In the genomic region with DNA sequence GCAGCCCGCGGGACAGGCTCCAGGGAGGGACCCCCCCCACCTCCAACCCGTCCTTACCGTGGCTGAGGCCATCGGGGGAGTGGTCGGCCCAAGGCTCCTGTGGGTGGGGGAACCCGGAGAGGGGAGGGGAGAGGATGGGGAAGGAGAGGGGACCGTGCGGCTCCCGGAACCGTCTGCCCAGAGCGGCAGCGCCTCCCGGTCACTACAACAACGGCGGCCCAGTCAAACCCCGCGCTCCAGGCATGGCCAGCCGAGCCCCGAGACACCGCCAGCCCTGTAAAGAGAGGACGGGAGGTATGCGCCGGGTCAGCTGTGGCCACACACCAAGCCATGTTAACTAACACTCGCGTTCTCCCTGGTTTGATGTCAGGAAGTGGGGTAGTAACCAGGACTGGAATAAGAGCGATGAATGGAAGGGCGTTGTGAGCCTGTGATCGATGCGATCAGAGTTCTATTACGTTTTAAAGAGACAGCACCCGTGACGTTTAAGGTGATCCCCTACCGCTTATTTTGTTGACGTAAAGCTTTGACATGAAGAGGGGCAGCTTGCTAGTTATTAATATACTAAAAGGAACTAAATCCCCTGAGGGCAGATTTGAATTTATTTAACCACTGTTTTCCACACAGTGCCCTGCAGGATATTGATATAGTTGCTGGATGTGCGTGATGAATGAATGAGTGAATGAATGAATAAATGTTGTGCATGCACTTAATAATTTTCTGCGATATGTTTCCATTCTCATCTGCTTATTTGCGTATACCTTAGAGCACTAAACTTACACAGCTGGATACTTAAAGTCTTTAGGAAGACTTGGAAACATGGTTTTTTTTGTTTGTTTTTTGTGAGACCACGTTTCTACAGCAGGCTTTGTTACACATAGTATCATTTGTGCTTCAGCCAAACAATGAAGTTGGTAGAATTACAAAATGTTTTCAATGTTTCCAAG, we compare ENCODE assay signal across 8 cellular contexts. TPM values are rescaled to one million over a fixed set of nuclear protein-coding genes. Genes with fewer than 3 reads are reported as not detected.
DNase-seq lines count a peak whose midpoint lies in the region; ATAC-seq, FAIRE-seq and TF ChIP-seq lines count a peak whose summit lies in the region.

A gene (minus strand): TSS at position 224 of the 947 bp plus-strand sequence. CDS start 152 bp downstream, at position 72.

- POLR2A ChIA-PET in RWPE1 (lab: Yijun Ruan, JAX; ENCODE audit: low non-redundant PET): interaction anchor here (0.7 kb wide), 1 partner anchor 35 kb away, joined by 3 read pairs; no protein-coding TSS in a partner anchor

- H3K4me3 Mint-ChIP-seq in activated T-helper 17 cell treated with anti-CD3 and anti-CD28 coated beads, Interleukin-2, amount 50 U/mL, for 72 hours: peak within 1 kb of the TSS; percentile 85
- H3K4me3 Mint-ChIP-seq in naive B cell: peak within 1 kb of the TSS; percentile 93 to 99 (median 99)
- H3K4me3 Mint-ChIP-seq in stimulated activated memory B cell treated with anti-CD40 and anti-IgM and Interleukin-4, amounts not matched to agents 10 μg/mL and 1 μg/mL and 100 μg/mL, for 72 hours: peak within 1 kb of the TSS; percentile 99

- H3K27ac ChIP-seq in RWPE1: peak within 1 kb of the TSS; percentile 90

- no peaks in the 10 kb centered on the region for H3K27me3 Mint-ChIP-seq in activated T-helper 17 cell treated with anti-CD3 and anti-CD28 coated beads, Interleukin-2, amount 50 U/mL, for 72 hours
- no peaks in the 10 kb centered on the region for H3K27me3 Mint-ChIP-seq in naive B cell
- no peaks in the 10 kb centered on the region for H3K27me3 Mint-ChIP-seq in stimulated activated memory B cell treated with anti-CD40 and anti-IgM and Interleukin-4, amounts not matched to agents 10 μg/mL and 1 μg/mL and 100 μg/mL, for 72 hours

- peaks cover 36% of the 10 kb centered on the region for H3K4me1 Mint-ChIP-seq in activated T-helper 17 cell treated with anti-CD3 and anti-CD28 coated beads, Interleukin-2, amount 50 U/mL, for 72 hours
- H3K4me1 Mint-ChIP-seq in naive B cell: peaks cover 39 to 55% (median 47%) of the 10 kb centered on the region in 3 donors
- peaks cover 47% of the 10 kb centered on the region for H3K4me1 Mint-ChIP-seq in stimulated activated memory B cell treated with anti-CD40 and anti-IgM and Interleukin-4, amounts not matched to agents 10 μg/mL and 1 μg/mL and 100 μg/mL, for 72 hours

- TF ChIP-seq CTCF in LNCaP clone FGC (IDR thresholded peaks at IDR 0.05; ENCODE audit: control insufficient read depth, extremely low read depth, insufficient read depth) (no peak), RWPE1 (conservative IDR thresholded peaks at IDR 0.05; ENCODE audit: low read depth) (no peak), fibroblast of mammary gland (conservative IDR thresholded peaks at IDR 0.05; ENCODE audit: control insufficient read depth, insufficient read depth, low read depth, low read length) (no peak)

- no peaks in the 10 kb centered on the region for H3K9me3 Mint-ChIP-seq in activated T-helper 17 cell treated with anti-CD3 and anti-CD28 coated beads, Interleukin-2, amount 50 U/mL, for 72 hours
- H3K9me3 Mint-ChIP-seq in naive B cell: no peaks in the 10 kb centered on the region
- H3K9me3 Mint-ChIP-seq in stimulated activated memory B cell treated with anti-CD40 and anti-IgM and Interleukin-4, amounts not matched to agents 10 μg/mL and 1 μg/mL and 100 μg/mL, for 72 hours: no peaks in the 10 kb centered on the region

- DNase-seq in EL: peak; percentile 89
- DNase-seq in H54 (ENCODE audit: insufficient read length, low spot score): peak; percentile 74
- DNase-seq in LNCaP clone FGC (ENCODE audit: low read depth): peak; percentile 68
- peak; percentile 84 for DNase-seq in RWPE1 (ENCODE audit: low spot score)
- peak; percentile 82 for DNase-seq in fibroblast of mammary gland (ENCODE audit: low read depth)
- DNase-seq in naive B cell: peak; percentile 75

- H3K27ac Mint-ChIP-seq in activated T-helper 17 cell treated with anti-CD3 and anti-CD28 coated beads, Interleukin-2, amount 50 U/mL, for 72 hours: peak within 1 kb of the TSS; percentile 83
- H3K27ac Mint-ChIP-seq in naive B cell: peak within 1 kb of the TSS; percentile 91 to 98 (median 96)
- H3K27ac Mint-ChIP-seq in stimulated activated memory B cell treated with anti-CD40 and anti-IgM and Interleukin-4, amounts not matched to agents 10 μg/mL and 1 μg/mL and 100 μg/mL, for 72 hours: peak within 1 kb of the TSS; percentile 95

- H3K4me3 ChIP-seq in LNCaP clone FGC (ENCODE audit: low read depth, low read length) (peak within 1 kb of the TSS; percentile 87), fibroblast of mammary gland (ENCODE audit: control insufficient read depth, low read depth, low read length) (peak within 1 kb of the TSS; percentile 93)

- peak; percentile 67 for ATAC-seq in activated T-helper 17 cell treated with anti-CD3 and anti-CD28 coated beads, Interleukin-2, amount 50 U/mL, for 72 hours (replicated peaks)
- ATAC-seq in naive B cell (ENCODE audit: low read depth in 2 of 2): peak; percentile 53 to 62
- ATAC-seq in stimulated activated memory B cell treated with anti-CD40 and anti-IgM and Interleukin-4, amounts not matched to agents 10 μg/mL and 1 μg/mL and 100 μg/mL, for 72 hours: peak; percentile 88

- FAIRE-seq in H54 (lab: Jason Lieb, UNC): peak; percentile 84

- CTCF ChIA-PET in RWPE1 (lab: Yijun Ruan, JAX): interaction anchor here (0.6 to 1.9 kb wide), 4 partner anchors 46 to 971 kb away, joined by 4 to 10 read pairs (median 8); no protein-coding TSS in a partner anchor

- H3K36me3 Mint-ChIP-seq in activated T-helper 17 cell treated with anti-CD3 and anti-CD28 coated beads, Interleukin-2, amount 50 U/mL, for 72 hours (ENCODE audit: low read depth): peaks cover 38% of the 10 kb centered on the region
- peaks cover 8% of the 10 kb centered on the region in 2 donors for H3K36me3 Mint-ChIP-seq in naive B cell
- peaks cover 18% of the 10 kb centered on the region for H3K36me3 Mint-ChIP-seq in stimulated activated memory B cell treated with anti-CD40 and anti-IgM and Interleukin-4, amounts not matched to agents 10 μg/mL and 1 μg/mL and 100 μg/mL, for 72 hours

- TF ChIP-seq POLR2A in H54 (IDR thresholded peaks at IDR 0.05; ENCODE audit: low read depth, low read length): no peak

RNA-seq across cellular contexts. Expression of the gene that starts here (rescaled TPM):
- total RNA-seq in activated T-helper 17 cell treated with anti-CD3 and anti-CD28 coated beads, Interleukin-2, amount 50 U/mL, for 72 hours: 10 to 100 TPM; 47.5 to 54.3 TPM
- polyA plus RNA-seq in naive B cell (ENCODE audit: low read depth in 6 of 6): 10 to 100 TPM; 41.2 to 65.8 (median 45.1) TPM

Comparison
In these comparisons a context has a peak if more than half of its experiments do, and no peak if none do; other contexts are left out.
1. Peak in every context shown above with its lines: DNase-seq, ATAC-seq, H3K4me3 ChIP-seq and H3K27ac ChIP-seq.